Comparison of ENCODE assay signal across 14 cellular contexts in the genomic region with DNA sequence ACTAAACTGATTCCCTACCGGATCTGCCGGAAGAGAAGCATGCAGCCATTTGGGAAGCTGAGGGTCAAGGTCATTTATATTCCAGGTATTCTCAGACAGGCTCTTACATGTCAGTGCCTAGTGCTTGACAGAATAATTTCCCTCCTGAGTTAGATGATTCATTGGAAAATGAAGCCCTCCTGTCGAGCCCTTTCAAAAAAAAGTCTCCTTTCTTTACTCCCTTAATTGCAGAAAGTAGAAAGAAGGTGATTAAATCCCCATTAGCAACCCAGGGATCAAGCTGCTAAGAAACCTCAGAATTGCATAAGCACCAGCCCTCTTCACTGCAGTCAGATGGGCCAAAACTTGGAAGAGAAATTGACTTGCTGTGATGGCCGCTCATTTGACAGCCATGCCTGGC.
A peak's percentile ranks its signal among the peaks of the same experiment; 100 is the strongest.
DNase-seq lines count a peak whose midpoint lies in the region; ATAC-seq lines count a peak whose summit lies in the region.
"Had no signal": no experiment of that assay in that cellular context is flagged by ENCODE, and none has a peak within 500 bp of the region (broad histone marks: within the 10 kb centered on the region; RNA-seq: fewer than 3 reads in every experiment).

No MANE protein-coding gene starts in this region.

- no peak overlapping the region for H3K4me3 Mint-ChIP-seq in activated CD8-positive, alpha-beta memory T cell treated with anti-CD3 and anti-CD28 coated beads, Interleukin-2, amount 10 ng/mL, durations not matched to agents 7 days and 5 days
- H3K4me3 Mint-ChIP-seq in activated T-helper 17 cell treated with anti-CD3 and anti-CD28 coated beads, Interleukin-2, amount 50 U/mL, for 72 hours: peak overlapping the region; percentile 82
- H3K4me3 Mint-ChIP-seq in stimulated activated memory B cell treated with anti-CD40 and anti-IgM and Interleukin-4, amounts not matched to agents 10 μg/mL and 1 μg/mL and 100 μg/mL, for 72 hours: no peak overlapping the region
- H3K4me3 Mint-ChIP-seq: WTC11 had no signal

- H3K27ac Mint-ChIP-seq in activated CD8-positive, alpha-beta memory T cell treated with anti-CD3 and anti-CD28 coated beads, Interleukin-2, amount 10 ng/mL, durations not matched to agents 7 days and 5 days: peak overlapping the region; percentile 88
- peak overlapping the region; percentile 93 for H3K27ac Mint-ChIP-seq in activated T-helper 17 cell treated with anti-CD3 and anti-CD28 coated beads, Interleukin-2, amount 50 U/mL, for 72 hours
- peak overlapping the region; percentile 86 for H3K27ac Mint-ChIP-seq in stimulated activated memory B cell treated with anti-CD40 and anti-IgM and Interleukin-4, amounts not matched to agents 10 μg/mL and 1 μg/mL and 100 μg/mL, for 72 hours
- H3K27ac Mint-ChIP-seq: WTC11 had no signal

- peaks cover 71% of the 10 kb centered on the region for H3K4me1 Mint-ChIP-seq in activated CD8-positive, alpha-beta memory T cell treated with anti-CD3 and anti-CD28 coated beads, Interleukin-2, amount 10 ng/mL, durations not matched to agents 7 days and 5 days
- H3K4me1 Mint-ChIP-seq in activated T-helper 17 cell treated with anti-CD3 and anti-CD28 coated beads, Interleukin-2, amount 50 U/mL, for 72 hours: peaks cover 57% of the 10 kb centered on the region
- peaks cover 88% of the 10 kb centered on the region for H3K4me1 Mint-ChIP-seq in stimulated activated memory B cell treated with anti-CD40 and anti-IgM and Interleukin-4, amounts not matched to agents 10 μg/mL and 1 μg/mL and 100 μg/mL, for 72 hours

- DNase-seq in activated CD8-positive, alpha-beta memory T cell treated with anti-CD3 and anti-CD28 coated beads, Interleukin-2, amount 10 ng/mL, durations not matched to agents 7 days and 5 days: peak; percentile 29
- no peak for DNase-seq in activated CD8-positive, alpha-beta memory T cell treated with anti-CD3 and anti-CD28 coated beads for 24 hours
- peak; percentile 49 to 77 for DNase-seq in NCI-H187 (lab: John Stamatoyannopoulos, UW)
- DNase-seq in activated effector memory CD4-positive, alpha-beta T cell treated with Interleukin-2 at 50 U/mL for 16 hours: no peak
- no peak for DNase-seq in HCEC 1CT
- DNase-seq: dorsolateral prefrontal cortex, GDM1, NCI-H1436 treated with DMSO at 0.1 percent for 48 hours had no signal

- CTCF ChIA-PET in activated CD8-positive, alpha-beta memory T cell treated with anti-CD3 and anti-CD28 coated beads, Interleukin-2, amount 10 ng/mL, durations not matched to agents 7 days and 5 days (lab: Charles Lee): interaction anchor here (1.1 to 6.5 kb wide), 5 partner anchors 51 to 167 kb away, joined by 3 to 119 read pairs (median 5); no protein-coding TSS in a partner anchor

- H3K27me3 Mint-ChIP-seq in activated CD8-positive, alpha-beta memory T cell treated with anti-CD3 and anti-CD28 coated beads, Interleukin-2, amount 10 ng/mL, durations not matched to agents 7 days and 5 days: no peaks in the 10 kb centered on the region
- H3K27me3 Mint-ChIP-seq in activated T-helper 17 cell treated with anti-CD3 and anti-CD28 coated beads, Interleukin-2, amount 50 U/mL, for 72 hours: no peaks in the 10 kb centered on the region
- no peaks in the 10 kb centered on the region for H3K27me3 Mint-ChIP-seq in stimulated activated memory B cell treated with anti-CD40 and anti-IgM and Interleukin-4, amounts not matched to agents 10 μg/mL and 1 μg/mL and 100 μg/mL, for 72 hours

- peaks cover 65% of the 10 kb centered on the region for H3K36me3 Mint-ChIP-seq in activated CD8-positive, alpha-beta memory T cell treated with anti-CD3 and anti-CD28 coated beads, Interleukin-2, amount 10 ng/mL, durations not matched to agents 7 days and 5 days
- H3K36me3 Mint-ChIP-seq in activated T-helper 17 cell treated with anti-CD3 and anti-CD28 coated beads, Interleukin-2, amount 50 U/mL, for 72 hours (ENCODE audit: low read depth): peaks cover 99% of the 10 kb centered on the region
- peaks cover 49% of the 10 kb centered on the region for H3K36me3 Mint-ChIP-seq in stimulated activated memory B cell treated with anti-CD40 and anti-IgM and Interleukin-4, amounts not matched to agents 10 μg/mL and 1 μg/mL and 100 μg/mL, for 72 hours

- H3K9me3 Mint-ChIP-seq in activated CD8-positive, alpha-beta memory T cell treated with anti-CD3 and anti-CD28 coated beads, Interleukin-2, amount 10 ng/mL, durations not matched to agents 7 days and 5 days (ENCODE audit: low read depth): no peaks in the 10 kb centered on the region
- H3K9me3 Mint-ChIP-seq in activated T-helper 17 cell treated with anti-CD3 and anti-CD28 coated beads, Interleukin-2, amount 50 U/mL, for 72 hours: no peaks in the 10 kb centered on the region
- H3K9me3 Mint-ChIP-seq in stimulated activated memory B cell treated with anti-CD40 and anti-IgM and Interleukin-4, amounts not matched to agents 10 μg/mL and 1 μg/mL and 100 μg/mL, for 72 hours: no peaks in the 10 kb centered on the region
- H3K9me3 Mint-ChIP-seq: WTC11 had no signal

- no peak for ATAC-seq in activated CD8-positive, alpha-beta memory T cell treated with anti-CD3 and anti-CD28 coated beads, Interleukin-2, amount 10 ng/mL, durations not matched to agents 7 days and 5 days
- ATAC-seq in activated T-helper 17 cell treated with anti-CD3 and anti-CD28 coated beads, Interleukin-2, amount 50 U/mL, for 72 hours (replicated peaks): no peak
- ATAC-seq in stimulated activated memory B cell treated with anti-CD40 and anti-IgM and Interleukin-4, amounts not matched to agents 10 μg/mL and 1 μg/mL and 100 μg/mL, for 72 hours: no peak
- ATAC-seq in HG02763 (IDR thresholded peaks at IDR 0.05; ENCODE audit: unreplicated experiment): no peak
- ATAC-seq: gastroesophageal sphincter, Panc1, WTC11 had no signal

Comparison
In these comparisons a context has a peak if more than half of its experiments do, and no peak if none do; other contexts are left out.
1. DNase-seq: peak in activated CD8-positive, alpha-beta memory T cell treated with anti-CD3 and anti-CD28 coated beads, Interleukin-2, amount 10 ng/mL, durations not matched to agents 7 days and 5 days (single experiment) and NCI-H187 (2 of 2); none in activated CD8-positive, alpha-beta memory T cell treated with anti-CD3 and anti-CD28 coated beads for 24 hours (single experiment), activated effector memory CD4-positive, alpha-beta T cell treated with Interleukin-2 at 50 U/mL for 16 hours (single experiment) and HCEC 1CT (single experiment).
2. Peak in every context shown above with its lines, with median percentiles within 50 percentile points of each other: H3K27ac Mint-ChIP-seq.